In the genomic region with DNA sequence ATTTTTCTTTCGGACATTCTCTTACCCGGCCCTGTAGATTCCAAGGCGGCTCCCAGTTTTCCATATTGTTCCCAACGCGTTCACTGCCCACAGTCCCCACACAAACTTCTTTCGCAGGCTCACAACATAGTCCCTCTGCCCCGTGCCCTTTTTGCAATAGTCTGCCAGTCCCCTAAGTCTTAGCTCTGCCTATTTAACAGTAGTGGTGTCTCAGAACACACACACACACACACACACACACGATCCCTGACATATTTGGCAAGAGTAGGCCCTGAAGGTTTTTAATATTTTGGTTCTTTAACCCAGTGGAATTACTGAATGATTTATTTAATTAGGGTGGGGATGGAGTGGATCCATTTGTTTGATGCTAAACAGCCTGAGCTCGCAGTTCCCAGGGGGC, we compare ENCODE assay signal across 10 cellular contexts. TPM values are rescaled to one million over a fixed set of nuclear protein-coding genes. Genes with fewer than 3 reads are reported as not detected.
DNase-seq lines count a peak whose midpoint lies in the region; ATAC-seq and TF ChIP-seq lines count a peak whose summit lies in the region.
"Not testable (repeated sequence)": the region's sequence is repeated elsewhere in the genome, so short reads cannot be mapped to it uniquely, and the experiment has no call there.
"Had no signal": no experiment of that assay in that cellular context is flagged by ENCODE, and none has a peak within 500 bp of the region (broad histone marks: within the 10 kb centered on the region; RNA-seq: fewer than 3 reads in every experiment).

No MANE protein-coding gene starts in this region.

- not testable (repeated sequence) for H3K27ac Mint-ChIP-seq in activated T-cell treated with anti-CD3 and anti-CD28 coated beads, Interleukin-2, amount 50 U/mL, for 24 hours
- peak overlapping the region in 3 of 5 experiments; percentile 87 to 95 (median 89) for H3K27ac Mint-ChIP-seq in brain

- H3K4me1 Mint-ChIP-seq in activated T-cell treated with anti-CD3 and anti-CD28 coated beads, Interleukin-2, amount 50 U/mL, for 24 hours (ENCODE audit: low read depth); brain: not testable (repeated sequence)

- intact Hi-C loops in Right ventricle myocardium superior (cut with DNase I); mucosa of descending colon (cut with DNase I, micrococcal nuclease); tibial artery (cut with DNase I; ENCODE audit: low total_unique reads): not testable (repeated sequence)

- ATAC-seq in SK-N-SH treated with all-trans-retinoic acid at 6 μM for 48 hours (peak; percentile 16; the same call in 1 of the 3 replicates), Right ventricle myocardium superior (ENCODE audit: poor library complexity) (peak; percentile 19), mucosa of descending colon (peak; percentile 13)

- peak overlapping the region; percentile 58 for H3K4me3 Mint-ChIP-seq in activated T-cell treated with anti-CD3 and anti-CD28 coated beads, Interleukin-2, amount 50 U/mL, for 24 hours
- H3K4me3 Mint-ChIP-seq in brain, result peak overlapping the region; percentile 72 to 94 (median 80)

- H3K9me3 Mint-ChIP-seq in activated T-cell treated with anti-CD3 and anti-CD28 coated beads, Interleukin-2, amount 50 U/mL, for 24 hours; brain: not testable (repeated sequence)

- H3K36me3 ChIP-seq in BE2C; mucosa of descending colon (ENCODE audit: low read depth); tibial artery: not testable (repeated sequence)

- peak; percentile 2 for DNase-seq in BE2C
- DNase-seq in activated T-cell treated with anti-CD3 and anti-CD28 coated beads, Interleukin-2, amount 50 U/mL, for 24 hours; Right ventricle myocardium superior; tibial artery: not testable (repeated sequence)
- DNase-seq in mucosa of descending colon, result peak in 1 of 3 donors; percentile 19
- peak; percentile 2 for DNase-seq in retina

- H3K9me3 ChIP-seq in BE2C, mucosa of descending colon, tibial artery: not testable (repeated sequence)

- not testable (repeated sequence) for H3K4me3 ChIP-seq in BE2C (ENCODE audit: low read depth, low read length); mucosa of descending colon
- peak overlapping the region; percentile 62 to 64 for H3K4me3 ChIP-seq in tibial artery

- H3K27me3 ChIP-seq in BE2C, tibial artery: not testable (repeated sequence)

- not testable (repeated sequence) for TF ChIP-seq CTCF in BE2C (IDR thresholded peaks at IDR 0.05; ENCODE audit: low read depth, low read length); brain (conservative IDR thresholded peaks at IDR 0.05); mucosa of descending colon (IDR thresholded peaks at IDR 0.05); tibial artery (IDR thresholded peaks at IDR 0.05)

- H3K4me1 ChIP-seq in BE2C; mucosa of descending colon (ENCODE audit: low read depth); tibial artery: not testable (repeated sequence)

- peaks cover 17% of the 10 kb centered on the region for H3K27me3 Mint-ChIP-seq in activated T-cell treated with anti-CD3 and anti-CD28 coated beads, Interleukin-2, amount 50 U/mL, for 24 hours
- H3K27me3 Mint-ChIP-seq in brain, result peaks cover 28% of the 10 kb centered on the region

- not testable (repeated sequence) for H3K36me3 Mint-ChIP-seq in activated T-cell treated with anti-CD3 and anti-CD28 coated beads, Interleukin-2, amount 50 U/mL, for 24 hours (ENCODE audit: low read depth); brain

- not testable (repeated sequence) for H3K27ac ChIP-seq in tibial artery

RNA-seq across cellular contexts. Expression of a gene that starts 44.1 kb away (rescaled TPM):
- 2.1 TPM for polyA plus RNA-seq in BE2C (2012; ENCODE audit: insufficient read depth, insufficient read length, low read depth)
- not detected for polyA plus RNA-seq in brain (ENCODE audit: insufficient read depth, low read depth, low replicate concordance)
- not detected for total RNA-seq in Right ventricle myocardium superior
- under 1 TPM in 2 of 3 donors, not detected in 1; 0.17 to 0.32 TPM for total RNA-seq in mucosa of descending colon
- total RNA-seq: A172, RPMI7951 had no signal
